In genomic region chr20:8438748-8439147, GRCh38 we compare ENCODE assay signal across 1 cellular context.
TF ChIP-seq lines count a peak whose summit lies in the region.

No MANE protein-coding gene starts in this region.

TF ChIP-seq in HepG2, 621 proteins besides CTCF, POLR2A, EP300 and RAD21 (continued from another document and continues in another):
- TF ChIP-seq, protein P1, sequence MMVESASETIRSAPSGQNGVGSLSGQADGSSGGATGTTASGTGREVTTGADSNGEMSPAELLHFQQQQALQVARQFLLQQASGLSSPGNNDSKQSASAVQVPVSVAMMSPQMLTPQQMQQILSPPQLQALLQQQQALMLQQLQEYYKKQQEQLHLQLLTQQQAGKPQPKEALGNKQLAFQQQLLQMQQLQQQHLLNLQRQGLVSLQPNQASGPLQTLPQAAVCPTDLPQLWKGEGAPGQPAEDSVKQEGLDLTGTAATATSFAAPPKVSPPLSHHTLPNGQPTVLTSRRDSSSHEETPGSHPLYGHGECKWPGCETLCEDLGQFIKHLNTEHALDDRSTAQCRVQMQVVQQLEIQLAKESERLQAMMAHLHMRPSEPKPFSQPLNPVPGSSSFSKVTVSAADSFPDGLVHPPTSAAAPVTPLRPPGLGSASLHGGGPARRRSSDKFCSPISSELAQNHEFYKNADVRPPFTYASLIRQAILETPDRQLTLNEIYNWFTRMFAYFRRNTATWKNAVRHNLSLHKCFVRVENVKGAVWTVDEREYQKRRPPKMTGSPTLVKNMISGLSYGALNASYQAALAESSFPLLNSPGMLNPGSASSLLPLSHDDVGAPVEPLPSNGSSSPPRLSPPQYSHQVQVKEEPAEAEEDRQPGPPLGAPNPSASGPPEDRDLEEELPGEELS (CRISPR knock-in tag; IDR thresholded peaks at IDR 0.05), result no peak
- TF ChIP-seq RARA (CRISPR knock-in tag; IDR thresholded peaks at IDR 0.05), result 0 out of 2 replicates have a peak, but pooled peaks have one; percentile 29
- TF ChIP-seq SNAPC4 (CRISPR knock-in tag; IDR thresholded peaks at IDR 0.05), result no peak
- no peak for TF ChIP-seq ZBTB3 (CRISPR knock-in tag; IDR thresholded peaks at IDR 0.05; ENCODE audit: borderline replicate concordance, low read depth)
- TF ChIP-seq SSRP1 (CRISPR knock-in tag; IDR thresholded peaks at IDR 0.05), result no peak
- no peak for TF ChIP-seq FOXA1 (IDR thresholded peaks at IDR 0.05)
- peak; percentile 46; the same call in 1 of the 2 replicates for TF ChIP-seq FOXA1 (CRISPR knock-in tag; IDR thresholded peaks at IDR 0.05)
- TF ChIP-seq KLF15 (CRISPR knock-in tag; IDR thresholded peaks at IDR 0.05; ENCODE audit: borderline replicate concordance), result no peak
- no peak for TF ChIP-seq MTA1 (CRISPR knock-in tag; IDR thresholded peaks at IDR 0.05; ENCODE audit: borderline replicate concordance)
- TF ChIP-seq BATF2 (CRISPR knock-in tag; IDR thresholded peaks at IDR 0.05), result no peak
- no peak for TF ChIP-seq MTF2 (CRISPR knock-in tag; IDR thresholded peaks at IDR 0.05; ENCODE audit: borderline replicate concordance)
- TF ChIP-seq, protein P2, sequence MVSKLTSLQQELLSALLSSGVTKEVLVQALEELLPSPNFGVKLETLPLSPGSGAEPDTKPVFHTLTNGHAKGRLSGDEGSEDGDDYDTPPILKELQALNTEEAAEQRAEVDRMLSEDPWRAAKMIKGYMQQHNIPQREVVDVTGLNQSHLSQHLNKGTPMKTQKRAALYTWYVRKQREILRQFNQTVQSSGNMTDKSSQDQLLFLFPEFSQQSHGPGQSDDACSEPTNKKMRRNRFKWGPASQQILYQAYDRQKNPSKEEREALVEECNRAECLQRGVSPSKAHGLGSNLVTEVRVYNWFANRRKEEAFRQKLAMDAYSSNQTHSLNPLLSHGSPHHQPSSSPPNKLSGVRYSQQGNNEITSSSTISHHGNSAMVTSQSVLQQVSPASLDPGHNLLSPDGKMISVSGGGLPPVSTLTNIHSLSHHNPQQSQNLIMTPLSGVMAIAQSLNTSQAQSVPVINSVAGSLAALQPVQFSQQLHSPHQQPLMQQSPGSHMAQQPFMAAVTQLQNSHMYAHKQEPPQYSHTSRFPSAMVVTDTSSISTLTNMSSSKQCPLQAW (CRISPR knock-in tag; IDR thresholded peaks at IDR 0.05), result 0 out of 2 replicates have a peak, but pooled peaks have one; percentile 21
- peak; percentile 42; the same call in 1 of the 2 replicates for TF ChIP-seq HNF4A (CRISPR knock-in tag; IDR thresholded peaks at IDR 0.05)
- TF ChIP-seq ZFP36L2 (CRISPR knock-in tag; IDR thresholded peaks at IDR 0.05), result no peak
- TF ChIP-seq SETDB1 (CRISPR knock-in tag; IDR thresholded peaks at IDR 0.05; ENCODE audit: borderline replicate concordance), result no peak
- no peak for TF ChIP-seq EED (CRISPR knock-in tag; IDR thresholded peaks at IDR 0.05)
- TF ChIP-seq ATF7-NPFF (CRISPR knock-in tag; IDR thresholded peaks at IDR 0.05; ENCODE audit: low read depth), result no peak
- TF ChIP-seq, protein P3, sequence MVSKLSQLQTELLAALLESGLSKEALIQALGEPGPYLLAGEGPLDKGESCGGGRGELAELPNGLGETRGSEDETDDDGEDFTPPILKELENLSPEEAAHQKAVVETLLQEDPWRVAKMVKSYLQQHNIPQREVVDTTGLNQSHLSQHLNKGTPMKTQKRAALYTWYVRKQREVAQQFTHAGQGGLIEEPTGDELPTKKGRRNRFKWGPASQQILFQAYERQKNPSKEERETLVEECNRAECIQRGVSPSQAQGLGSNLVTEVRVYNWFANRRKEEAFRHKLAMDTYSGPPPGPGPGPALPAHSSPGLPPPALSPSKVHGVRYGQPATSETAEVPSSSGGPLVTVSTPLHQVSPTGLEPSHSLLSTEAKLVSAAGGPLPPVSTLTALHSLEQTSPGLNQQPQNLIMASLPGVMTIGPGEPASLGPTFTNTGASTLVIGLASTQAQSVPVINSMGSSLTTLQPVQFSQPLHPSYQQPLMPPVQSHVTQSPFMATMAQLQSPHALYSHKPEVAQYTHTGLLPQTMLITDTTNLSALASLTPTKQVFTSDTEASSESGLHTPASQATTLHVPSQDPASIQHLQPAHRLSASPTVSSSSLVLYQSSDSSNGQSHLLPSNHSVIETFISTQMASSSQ (IDR thresholded peaks at IDR 0.05; ENCODE audit: low read depth), result no peak
- TF ChIP-seq, protein P3 (CRISPR knock-in tag; IDR thresholded peaks at IDR 0.05; ENCODE audit: borderline replicate concordance), result no peak
- TF ChIP-seq ZMYM4 (CRISPR knock-in tag; IDR thresholded peaks at IDR 0.05), result peak; percentile 69
- TF ChIP-seq TCF7 (IDR thresholded peaks at IDR 0.05; ENCODE audit: low read depth), result no peak
- TF ChIP-seq ELF3 (CRISPR knock-in tag; IDR thresholded peaks at IDR 0.05), result no peak
- TF ChIP-seq TOPORS (CRISPR knock-in tag; IDR thresholded peaks at IDR 0.05), result no peak
- TF ChIP-seq ZNF576 (CRISPR knock-in tag; IDR thresholded peaks at IDR 0.05), result no peak
- TF ChIP-seq, protein P4, sequence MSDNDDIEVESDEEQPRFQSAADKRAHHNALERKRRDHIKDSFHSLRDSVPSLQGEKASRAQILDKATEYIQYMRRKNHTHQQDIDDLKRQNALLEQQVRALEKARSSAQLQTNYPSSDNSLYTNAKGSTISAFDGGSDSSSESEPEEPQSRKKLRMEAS (IDR thresholded peaks at IDR 0.05), result no peak
- TF ChIP-seq ATF4 (CRISPR knock-in tag; IDR thresholded peaks at IDR 0.05), result no peak
- TF ChIP-seq ZIK1 (CRISPR knock-in tag; IDR thresholded peaks at IDR 0.05; ENCODE audit: borderline replicate concordance, low read depth), result no peak
- TF ChIP-seq NR3C1 (CRISPR knock-in tag; IDR thresholded peaks at IDR 0.05), result no peak
- TF ChIP-seq ESRRA (CRISPR knock-in tag; IDR thresholded peaks at IDR 0.05; ENCODE audit: low read depth), result 0 out of 2 replicates have a peak, but pooled peaks have one; percentile 24
- no peak for TF ChIP-seq PHF21A (CRISPR knock-in tag; IDR thresholded peaks at IDR 0.05)
- TF ChIP-seq TEAD3 (CRISPR knock-in tag; optimal IDR thresholded peaks at IDR 0.05; ENCODE audit: borderline replicate concordance), result peak; percentile 17
- TF ChIP-seq ZNF644 (CRISPR knock-in tag; IDR thresholded peaks at IDR 0.05; ENCODE audit: low read depth), result peak; percentile 60; the same call in 1 of the 2 replicates
- TF ChIP-seq CHD4 (IDR thresholded peaks at IDR 0.05; ENCODE audit: borderline replicate concordance, low read length), result no peak
- no peak for TF ChIP-seq NFRKB (IDR thresholded peaks at IDR 0.05)
- TF ChIP-seq RBM22 (optimal IDR thresholded peaks at IDR 0.05; ENCODE audit: low read length), result peak; percentile 52
- no peak for TF ChIP-seq HNRNPH1 (optimal IDR thresholded peaks at IDR 0.05; ENCODE audit: low read depth, low read length)
- no peak for TF ChIP-seq U2AF2 (IDR thresholded peaks at IDR 0.05; ENCODE audit: low read depth, low read length)
- no peak for TF ChIP-seq ZNF800 (CRISPR knock-in tag; IDR thresholded peaks at IDR 0.05)
- TF ChIP-seq, protein P5, sequence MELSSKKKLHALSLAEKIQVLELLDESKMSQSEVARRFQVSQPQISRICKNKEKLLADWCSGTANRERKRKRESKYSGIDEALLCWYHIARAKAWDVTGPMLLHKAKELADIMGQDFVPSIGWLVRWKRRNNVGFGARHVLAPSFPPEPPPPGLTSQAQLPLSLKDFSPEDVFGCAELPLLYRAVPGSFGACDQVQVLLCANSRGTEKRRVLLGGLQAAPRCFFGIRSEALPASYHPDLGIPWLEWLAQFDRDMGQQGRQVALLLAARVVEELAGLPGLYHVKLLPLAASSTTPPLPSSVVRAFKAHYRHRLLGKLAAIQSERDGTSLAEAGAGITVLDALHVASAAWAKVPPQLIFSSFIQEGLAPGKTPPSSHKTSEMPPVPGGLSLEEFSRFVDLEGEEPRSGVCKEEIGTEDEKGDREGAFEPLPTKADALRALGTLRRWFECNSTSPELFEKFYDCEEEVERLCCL (CRISPR knock-in tag; IDR thresholded peaks at IDR 0.05; ENCODE audit: borderline replicate concordance), result no peak
- 0 out of 2 replicates have a peak, but pooled peaks have one; percentile 30 for TF ChIP-seq SPEN (CRISPR knock-in tag; IDR thresholded peaks at IDR 0.05; ENCODE audit: low read depth)
- TF ChIP-seq PLSCR1 (CRISPR knock-in tag; IDR thresholded peaks at IDR 0.05; ENCODE audit: borderline replicate concordance), result no peak
- TF ChIP-seq POGZ (CRISPR knock-in tag; IDR thresholded peaks at IDR 0.05), result peak; percentile 71; the same call in 1 of the 2 replicates
- TF ChIP-seq RFX1 (IDR thresholded peaks at IDR 0.05), result no peak
